Comparison of ENCODE assay signal across 1 cellular context in the genomic region with DNA sequence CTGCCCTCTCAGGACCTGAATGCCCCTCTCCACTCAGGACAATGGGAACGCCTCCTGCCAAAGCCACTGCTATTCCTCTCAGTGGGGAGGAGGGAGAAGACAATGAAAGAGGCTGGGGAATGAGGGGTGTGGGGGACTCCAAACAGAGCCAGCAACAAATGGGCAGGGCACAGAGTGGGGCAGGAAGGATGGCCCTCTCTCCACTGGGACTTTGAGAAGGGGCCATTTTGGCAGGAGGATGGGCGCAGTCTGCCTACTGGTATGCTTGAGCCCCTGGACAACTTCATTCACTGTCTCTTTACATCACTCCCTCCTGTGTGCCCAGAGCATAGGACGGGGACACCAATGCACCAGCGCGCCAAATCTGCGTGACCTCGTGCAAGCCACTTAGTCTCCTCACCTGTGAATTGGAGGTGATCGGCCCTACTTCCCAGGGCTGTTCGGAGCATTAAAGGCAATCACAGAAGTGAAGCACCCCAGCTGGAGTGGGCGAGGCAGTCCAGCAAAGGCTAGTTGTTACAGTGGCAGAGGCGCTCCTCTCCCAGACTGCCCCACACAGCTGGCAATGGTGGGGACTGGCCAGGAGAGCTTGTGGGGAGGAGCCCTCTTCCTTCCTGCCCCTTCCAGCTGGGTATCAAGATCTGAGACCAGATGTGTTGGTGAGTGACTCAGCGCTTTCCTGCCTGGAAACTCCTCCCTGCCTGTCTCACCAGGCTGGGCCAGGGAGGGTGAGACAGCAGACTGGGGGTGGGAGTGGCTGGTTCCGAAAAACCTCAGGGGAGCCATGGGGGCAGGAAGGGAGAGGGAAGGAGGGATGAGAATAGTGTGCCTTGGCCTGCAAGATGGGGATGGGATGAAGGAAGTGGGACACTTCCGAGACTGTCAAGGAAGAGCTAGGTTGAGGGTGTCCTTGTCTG.
TF ChIP-seq lines count a peak whose summit lies in the region.

No MANE protein-coding gene starts in this region.

TF ChIP-seq in H1, 55 proteins besides CTCF, POLR2A, EP300 and RAD21:
- TF ChIP-seq SIN3A (conservative IDR thresholded peaks at IDR 0.05 in 1 of 2, IDR thresholded peaks at IDR 0.05 in 1 of 2; ENCODE audit: low read depth in 1 of 2, low read length in 2 of 2) (peak in 1 of 2 experiments; percentile 61; a peak in 2 of 4 replicates), TCF12 (IDR thresholded peaks at IDR 0.05; ENCODE audit: low read depth, low read length) (0 out of 2 replicates have a peak, but pooled peaks have one; percentile 23), KDM4A (IDR thresholded peaks at IDR 0.05; ENCODE audit: low read depth, low read length, severe bottlenecking) (no peak), BCL11A (IDR thresholded peaks at IDR 0.05; ENCODE audit: low read depth in 2 of 2, low read length in 2 of 2) (no peak), BACH1 (IDR thresholded peaks at IDR 0.05; ENCODE audit: low read length) (peak; percentile 98), MAFK (IDR thresholded peaks at IDR 0.05; ENCODE audit: low read depth, low read length) (peak; percentile 93)
TF ChIP-seq in H1: peak in this region for 4.
